15 cellular contexts compared by ENCODE assay signal in genomic region chr12:3973269-3973884, GRCh38.
DNase-seq lines count a peak whose midpoint lies in the region; ATAC-seq lines count a peak whose summit lies in the region.
"Had no signal": no experiment of that assay in that cellular context is flagged by ENCODE, and none has a peak within 500 bp of the region (broad histone marks: within the 10 kb centered on the region; RNA-seq: fewer than 3 reads in every experiment).

No MANE protein-coding gene starts in this region.

- no peaks in the 10 kb centered on the region for H3K9me3 Mint-ChIP-seq in activated T-cell treated with anti-CD3 and anti-CD28 coated beads, Interleukin-2, amount 50 U/mL, for 4 hours
- H3K9me3 Mint-ChIP-seq in T-helper 2 cell treated with Interferon-gamma antibody and Interleukin-4, amounts not matched to agents 5 μg/mL and 100 μg/mL, for 36 hours = peaks cover 6% of the 10 kb centered on the region
- peaks cover 6% of the 10 kb centered on the region for H3K9me3 Mint-ChIP-seq in activated naive CD8-positive, alpha-beta T cell treated with anti-CD3 and anti-CD28 coated beads, Interleukin-2, amount 50 U/mL, for 24 hours
- H3K9me3 Mint-ChIP-seq in stimulated activated naive CD8-positive, alpha-beta T cell treated with anti-CD3 and anti-CD28 coated beads, Interleukin-15, Interleukin-2, amounts not matched to agents 100 ng/mL and 50 ng/mL, for 24 hours = no peaks in the 10 kb centered on the region

- ATAC-seq in activated T-cell treated with anti-CD3 and anti-CD28 coated beads, Interleukin-2, amount 50 U/mL, for 4 hours = peak; percentile 61 to 63
- ATAC-seq in activated naive CD8-positive, alpha-beta T cell treated with anti-CD3 and anti-CD28 coated beads, Interleukin-2, amount 50 U/mL, for 24 hours = peak; percentile 22
- no peak for ATAC-seq in GM18502 (IDR thresholded peaks at IDR 0.05; ENCODE audit: poor library complexity, unreplicated experiment)
- ATAC-seq: gastrocnemius medialis had no signal

- H3K36me3 Mint-ChIP-seq in activated T-cell treated with anti-CD3 and anti-CD28 coated beads, Interleukin-2, amount 50 U/mL, for 4 hours (ENCODE audit: insufficient read depth) = no peaks in the 10 kb centered on the region
- peaks cover 4% of the 10 kb centered on the region for H3K36me3 Mint-ChIP-seq in T-helper 2 cell treated with Interferon-gamma antibody and Interleukin-4, amounts not matched to agents 5 μg/mL and 100 μg/mL, for 36 hours (ENCODE audit: low read depth)
- no peaks in the 10 kb centered on the region for H3K36me3 Mint-ChIP-seq in activated naive CD8-positive, alpha-beta T cell treated with anti-CD3 and anti-CD28 coated beads, Interleukin-2, amount 50 U/mL, for 24 hours (ENCODE audit: low read depth)
- H3K36me3 Mint-ChIP-seq in stimulated activated naive CD8-positive, alpha-beta T cell treated with anti-CD3 and anti-CD28 coated beads, Interleukin-15, Interleukin-2, amounts not matched to agents 100 ng/mL and 50 ng/mL, for 24 hours (ENCODE audit: low read depth) = no peaks in the 10 kb centered on the region

- peak overlapping the region; percentile 82 for H3K27ac Mint-ChIP-seq in T-helper 2 cell treated with Interferon-gamma antibody and Interleukin-4, amounts not matched to agents 5 μg/mL and 100 μg/mL, for 36 hours
- H3K27ac Mint-ChIP-seq in activated naive CD8-positive, alpha-beta T cell treated with anti-CD3 and anti-CD28 coated beads, Interleukin-2, amount 50 U/mL, for 24 hours = peak overlapping the region; percentile 94
- peak overlapping the region; percentile 86 for H3K27ac Mint-ChIP-seq in stimulated activated naive CD8-positive, alpha-beta T cell treated with anti-CD3 and anti-CD28 coated beads, Interleukin-15, Interleukin-2, amounts not matched to agents 100 ng/mL and 50 ng/mL, for 24 hours
- H3K27ac Mint-ChIP-seq: nephron progenitor cell, progenitor cell of endocrine pancreas had no signal

- H3K4me3 Mint-ChIP-seq in activated T-cell treated with anti-CD3 and anti-CD28 coated beads, Interleukin-2, amount 50 U/mL, for 4 hours = peak overlapping the region; percentile 54
- H3K4me3 Mint-ChIP-seq in T-helper 2 cell treated with Interferon-gamma antibody and Interleukin-4, amounts not matched to agents 5 μg/mL and 100 μg/mL, for 36 hours = peak overlapping the region; percentile 69
- H3K4me3 Mint-ChIP-seq in activated naive CD8-positive, alpha-beta T cell treated with anti-CD3 and anti-CD28 coated beads, Interleukin-2, amount 50 U/mL, for 24 hours = peak overlapping the region; percentile 63
- peak overlapping the region; percentile 38 for H3K4me3 Mint-ChIP-seq in stimulated activated naive CD8-positive, alpha-beta T cell treated with anti-CD3 and anti-CD28 coated beads, Interleukin-15, Interleukin-2, amounts not matched to agents 100 ng/mL and 50 ng/mL, for 24 hours
- H3K4me3 Mint-ChIP-seq: nephron progenitor cell had no signal

- no peaks in the 10 kb centered on the region for H3K27me3 Mint-ChIP-seq in activated T-cell treated with anti-CD3 and anti-CD28 coated beads, Interleukin-2, amount 50 U/mL, for 4 hours (ENCODE audit: low read depth)
- no peaks in the 10 kb centered on the region for H3K27me3 Mint-ChIP-seq in T-helper 2 cell treated with Interferon-gamma antibody and Interleukin-4, amounts not matched to agents 5 μg/mL and 100 μg/mL, for 36 hours (ENCODE audit: low read depth)
- no peaks in the 10 kb centered on the region for H3K27me3 Mint-ChIP-seq in activated naive CD8-positive, alpha-beta T cell treated with anti-CD3 and anti-CD28 coated beads, Interleukin-2, amount 50 U/mL, for 24 hours
- no peaks in the 10 kb centered on the region for H3K27me3 Mint-ChIP-seq in stimulated activated naive CD8-positive, alpha-beta T cell treated with anti-CD3 and anti-CD28 coated beads, Interleukin-15, Interleukin-2, amounts not matched to agents 100 ng/mL and 50 ng/mL, for 24 hours

- DNase-seq in activated T-cell treated with anti-CD3 and anti-CD28 coated beads, Interleukin-2, amount 50 U/mL, for 4 hours = no peak
- DNase-seq in activated T-cell treated with anti-CD3 and anti-CD28 coated beads, Interleukin-2, amount 50 U/mL, for 1 hour = no peak
- peak; percentile 49 for DNase-seq in T-helper 2 cell treated with Interferon-gamma antibody and Interleukin-4, amounts not matched to agents 5 μg/mL and 100 μg/mL, for 36 hours (ENCODE audit: low spot score)
- peak; percentile 23 for DNase-seq in activated naive CD8-positive, alpha-beta T cell treated with anti-CD3 and anti-CD28 coated beads, Interleukin-2, amount 50 U/mL, for 24 hours
- no peak for DNase-seq in NK-92 (lab: John Stamatoyannopoulos, UW; ENCODE audit: unreplicated experiment)
- DNase-seq in SW480 (ENCODE audit: low spot score) = no peak
- DNase-seq: gastrocnemius medialis, NCI-H1436, NCI-H2171 treated with DMSO at 0.1 percent for 48 hours, NCI-H774, nephron progenitor cell, transverse colon had no signal

- peaks cover 61% of the 10 kb centered on the region for H3K4me1 Mint-ChIP-seq in activated T-cell treated with anti-CD3 and anti-CD28 coated beads, Interleukin-2, amount 50 U/mL, for 4 hours (ENCODE audit: low read depth)
- peaks cover 46% of the 10 kb centered on the region for H3K4me1 Mint-ChIP-seq in T-helper 2 cell treated with Interferon-gamma antibody and Interleukin-4, amounts not matched to agents 5 μg/mL and 100 μg/mL, for 36 hours (ENCODE audit: low read depth)
- H3K4me1 Mint-ChIP-seq in activated naive CD8-positive, alpha-beta T cell treated with anti-CD3 and anti-CD28 coated beads, Interleukin-2, amount 50 U/mL, for 24 hours = peaks cover 74% of the 10 kb centered on the region
- peaks cover 73% of the 10 kb centered on the region for H3K4me1 Mint-ChIP-seq in stimulated activated naive CD8-positive, alpha-beta T cell treated with anti-CD3 and anti-CD28 coated beads, Interleukin-15, Interleukin-2, amounts not matched to agents 100 ng/mL and 50 ng/mL, for 24 hours (ENCODE audit: low read depth)

Comparison
In these comparisons a context has a peak if more than half of its experiments do, and no peak if none do; other contexts are left out.
1. DNase-seq: peak in T-helper 2 cell treated with Interferon-gamma antibody and Interleukin-4, amounts not matched to agents 5 μg/mL and 100 μg/mL, for 36 hours (single experiment) and activated naive CD8-positive, alpha-beta T cell treated with anti-CD3 and anti-CD28 coated beads, Interleukin-2, amount 50 U/mL, for 24 hours (single experiment); none in activated T-cell treated with anti-CD3 and anti-CD28 coated beads, Interleukin-2, amount 50 U/mL, for 4 hours (single experiment), activated T-cell treated with anti-CD3 and anti-CD28 coated beads, Interleukin-2, amount 50 U/mL, for 1 hour (single experiment), NK-92 (single experiment) and SW480 (single experiment).
2. Peak in every context shown above with its lines, with median percentiles within 50 percentile points of each other: H3K4me3 Mint-ChIP-seq and H3K27ac Mint-ChIP-seq.